ENCODE assay signal across 8 cellular contexts in the genomic region with DNA sequence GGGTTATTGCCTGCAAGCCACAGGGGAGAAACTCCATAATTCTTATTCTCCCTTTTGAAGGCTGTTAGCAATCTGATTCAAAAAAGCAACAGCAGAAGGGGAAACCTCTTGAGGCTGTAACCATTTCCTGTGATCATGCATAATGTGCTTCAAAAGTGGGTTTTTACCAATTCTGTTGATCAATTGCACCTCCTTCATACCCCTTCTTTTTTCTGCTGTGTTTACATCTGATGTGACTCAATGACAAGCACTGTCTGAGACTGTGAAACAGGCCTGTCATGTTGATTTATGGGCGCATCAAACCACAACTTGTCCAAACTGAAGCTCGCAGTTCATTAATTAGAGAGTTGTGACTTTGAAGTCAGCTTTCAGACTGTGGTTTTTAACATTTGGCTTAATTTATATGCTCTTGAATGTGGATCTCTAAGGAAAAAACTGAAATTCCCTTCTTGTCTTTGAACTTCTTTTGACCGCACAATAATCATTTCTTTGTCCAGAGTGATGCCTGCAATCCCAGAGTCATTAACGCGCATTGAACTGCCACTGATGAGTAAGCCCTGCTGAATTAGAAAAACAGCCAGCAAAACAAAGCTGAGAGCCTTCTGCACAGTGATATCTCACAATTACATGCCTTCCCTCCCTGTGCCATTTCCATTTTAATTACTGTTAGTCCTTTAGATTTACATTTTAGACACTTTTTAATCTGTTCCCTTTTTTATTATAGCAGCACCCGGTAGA.
A peak's percentile ranks its signal among the peaks of the same experiment; 100 is the strongest.
DNase-seq lines count a peak whose midpoint lies in the region; ATAC-seq and TF ChIP-seq lines count a peak whose summit lies in the region.

No MANE protein-coding gene starts in this region.

- H3K27me3 Mint-ChIP-seq in CD8-positive, alpha-beta memory T cell = no peaks in the 10 kb centered on the region
- H3K27me3 Mint-ChIP-seq in nephron (ENCODE audit: low read depth) = no peaks in the 10 kb centered on the region

- H3K27me3 ChIP-seq in CD8-positive, alpha-beta memory T cell (ENCODE audit: insufficient read depth, low read length, poor library complexity, severe bottlenecking) = no peaks in the 10 kb centered on the region

- CTCF ChIA-PET in CD8-positive, alpha-beta memory T cell (lab: Charles Lee) = interaction anchor here (0.8 to 2.2 kb wide), 3 partner anchors 12 to 460 kb away, joined by 3 to 6 read pairs (median 3); no protein-coding TSS in a partner anchor

- H3K36me3 Mint-ChIP-seq in CD8-positive, alpha-beta memory T cell = peaks cover 8 to 95% (median 30%) of the 10 kb centered on the region in 3 donors
- peaks cover 37% of the 10 kb centered on the region for H3K36me3 Mint-ChIP-seq in nephron (ENCODE audit: low read depth)

- H3K4me3 Mint-ChIP-seq in CD8-positive, alpha-beta memory T cell = peak overlapping the region in 6 of 7 donors; percentile 5 to 65 (median 36)
- H3K4me3 Mint-ChIP-seq in nephron = peak overlapping the region; percentile 18 to 23 (median 19)

- peak overlapping the region; percentile 81 to 91 (median 88) for H3K27ac Mint-ChIP-seq in CD8-positive, alpha-beta memory T cell
- H3K27ac Mint-ChIP-seq in nephron = peak overlapping the region; percentile 52 to 84 (median 74)

- peaks cover 90% of the 10 kb centered on the region for H3K4me1 ChIP-seq in CD8-positive, alpha-beta memory T cell (ENCODE audit: insufficient read depth, low read length)

- no peaks in the 10 kb centered on the region for H3K9me3 ChIP-seq in CD8-positive, alpha-beta memory T cell (ENCODE audit: low read length)

- H3K27ac ChIP-seq in CD8-positive, alpha-beta memory T cell (ENCODE audit: low read depth, low read length) = no peak overlapping the region
- H3K27ac ChIP-seq in coronary artery = peak overlapping the region; percentile 6 to 66

- H3K4me1 Mint-ChIP-seq in CD8-positive, alpha-beta memory T cell = peaks cover 0 to 97% (median 87%) of the 10 kb centered on the region in 3 donors
- H3K4me1 Mint-ChIP-seq in nephron = peaks cover 77% of the 10 kb centered on the region

- no peak for TF ChIP-seq CTCF in coronary artery (IDR thresholded peaks at IDR 0.05)
- no peak for TF ChIP-seq CTCF in nephron (IDR thresholded peaks at IDR 0.05; ENCODE audit: unreplicated experiment in 3 of 3)

- H3K9me3 Mint-ChIP-seq in CD8-positive, alpha-beta memory T cell = no peaks in the 10 kb centered on the region
- H3K9me3 Mint-ChIP-seq in nephron = no peaks in the 10 kb centered on the region

- H3K36me3 ChIP-seq in CD8-positive, alpha-beta memory T cell (ENCODE audit: insufficient read depth, low read length) = peaks cover 40% of the 10 kb centered on the region

- ATAC-seq in HG03159 (IDR thresholded peaks at IDR 0.05; ENCODE audit: unreplicated experiment) = no peak
- no peak for ATAC-seq in HG02588 (IDR thresholded peaks at IDR 0.05; ENCODE audit: unreplicated experiment)
- no peak for ATAC-seq in HG03095 (IDR thresholded peaks at IDR 0.05; ENCODE audit: unreplicated experiment)
- ATAC-seq in GM19328 (IDR thresholded peaks at IDR 0.05; ENCODE audit: unreplicated experiment) = no peak

- peak in 3 of 5 donors; percentile 50 to 80 (median 63) for DNase-seq in CD8-positive, alpha-beta memory T cell
- DNase-seq in NCI-H748 (lab: John Stamatoyannopoulos, UW; ENCODE audit: unreplicated experiment) (peak; percentile 74), coronary artery (ENCODE audit: low spot score) (no peak)

- H3K4me3 ChIP-seq in CD8-positive, alpha-beta memory T cell (ENCODE audit: low read length) = no peak overlapping the region
- H3K4me3 ChIP-seq in coronary artery = peak overlapping the region; percentile 11

- POLR2A ChIA-PET in CD8-positive, alpha-beta memory T cell (lab: Charles Lee) = interaction anchor here (0.7 kb wide), 1 partner anchor 14 kb away, joined by 3 read pairs; no protein-coding TSS in a partner anchor
